Comparison of ENCODE assay signal across 26 cellular contexts in the genomic region with DNA sequence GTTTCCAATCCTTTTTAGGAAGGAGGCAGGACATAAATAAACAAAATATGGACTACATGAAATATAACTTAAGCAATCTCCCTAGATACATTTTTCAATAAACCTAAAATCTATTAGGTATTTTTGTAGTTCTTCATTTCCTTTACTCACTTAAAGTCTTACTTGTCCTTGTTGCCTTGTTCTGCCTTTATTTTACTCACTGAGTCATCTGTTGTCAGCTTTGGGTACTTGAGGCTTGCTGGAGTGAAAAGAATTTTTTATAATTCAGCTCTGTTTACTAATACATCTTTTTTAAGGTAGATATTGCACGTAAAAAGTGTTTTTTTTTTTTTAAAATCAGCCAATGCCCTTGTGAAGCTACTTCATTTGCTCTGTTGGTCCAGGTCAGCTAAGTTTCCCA.
DNase-seq lines count a peak whose midpoint lies in the region; ATAC-seq, FAIRE-seq and TF ChIP-seq lines count a peak whose summit lies in the region.
"Had no signal": no experiment of that assay in that cellular context is flagged by ENCODE, and none has a peak within 500 bp of the region (broad histone marks: within the 10 kb centered on the region; RNA-seq: fewer than 3 reads in every experiment).

No MANE protein-coding gene starts in this region.

- FAIRE-seq in astrocyte (lab: Jason Lieb, UNC) = no peak
- FAIRE-seq: pancreas had no signal

- ATAC-seq in IMR-90 (ENCODE audit: low read depth) = no peak
- no peak for ATAC-seq in GM18868 (IDR thresholded peaks at IDR 0.05; ENCODE audit: unreplicated experiment)
- ATAC-seq: effector memory CD8-positive, alpha-beta T cell; naive thymus-derived CD8-positive, alpha-beta T cell had no signal

- no peak for TF ChIP-seq RAD21 in IMR-90 (IDR thresholded peaks at IDR 0.05; ENCODE audit: low read length)

- peak overlapping the region; percentile 83 for H2BK120ac ChIP-seq in IMR-90 (ENCODE audit: low read depth, low read length)

- H3K4me3 ChIP-seq in IMR-90 (ENCODE audit: insufficient read depth, low read depth, low read length) = no peak overlapping the region
- no peak overlapping the region for H3K4me3 ChIP-seq in astrocyte (ENCODE audit: insufficient read depth, low read depth, low read length)
- H3K4me3 ChIP-seq in spleen = no peak overlapping the region
- H3K4me3 ChIP-seq: adrenal gland, pancreas, skin epidermis, stomach, upper lobe of right lung had no signal

- H4K5ac ChIP-seq in IMR-90 (ENCODE audit: low read depth, low read length) = peak overlapping the region; percentile 65; the same call in 1 of the 2 replicates

- H3K36me3 Mint-ChIP-seq in astrocyte (ENCODE audit: low read depth, unreplicated experiment) = no peaks in the 10 kb centered on the region
- H3K36me3 Mint-ChIP-seq: naive thymus-derived CD8-positive, alpha-beta T cell had no signal

- no peak overlapping the region for H2AFZ ChIP-seq in IMR-90 (replicated peaks; ENCODE audit: low read length, poor library complexity)
- no peak overlapping the region for H2AFZ ChIP-seq in astrocyte (ENCODE audit: low read depth, low read length)

- POLR2A ChIA-PET in IMR-90 (lab: Charles Lee; ENCODE audit: unreplicated experiment) = interaction anchor here (1.2 kb wide), 1 partner anchor 9 kb away, joined by 3 read pairs; no protein-coding TSS in a partner anchor

- no peaks in the 10 kb centered on the region for H3K9me3 Mint-ChIP-seq in astrocyte (ENCODE audit: unreplicated experiment)
- H3K9me3 Mint-ChIP-seq: activated CD4-positive, alpha-beta T cell treated with anti-CD3 and anti-CD28 coated beads, Interleukin-2, amount 10 ng/mL, durations not matched to agents 24 days and 14 days; effector memory CD8-positive, alpha-beta T cell; H9; naive thymus-derived CD8-positive, alpha-beta T cell had no signal

- no peaks in the 10 kb centered on the region for H3K79me1 ChIP-seq in IMR-90 (ENCODE audit: low read depth in 1 of 2, low read length in 2 of 2)

- peak overlapping the region; percentile 91 for H3K27ac Mint-ChIP-seq in astrocyte (ENCODE audit: unreplicated experiment)
- H3K27ac Mint-ChIP-seq: activated CD4-positive, alpha-beta T cell treated with anti-CD3 and anti-CD28 coated beads, Interleukin-2, amount 10 ng/mL, durations not matched to agents 24 days and 14 days; effector memory CD8-positive, alpha-beta T cell; H9; naive thymus-derived CD8-positive, alpha-beta T cell had no signal

- in situ Hi-C loops in IMR-90 (cut with MboI; ENCODE audit: low sequenced_read_pairs) = loop anchor here (25.0 kb wide), 1 partner anchor 897 kb away; a partner anchor contains a TSS

- H3K4me2 ChIP-seq in IMR-90 (ENCODE audit: low read depth, low read length) (no peak overlapping the region), astrocyte (ENCODE audit: low read length) (no peak overlapping the region)

- H3K4me3 Mint-ChIP-seq in astrocyte (ENCODE audit: unreplicated experiment) = no peak overlapping the region
- H3K4me3 Mint-ChIP-seq: activated CD4-positive, alpha-beta T cell treated with anti-CD3 and anti-CD28 coated beads, Interleukin-2, amount 10 ng/mL, durations not matched to agents 24 days and 14 days; effector memory CD8-positive, alpha-beta T cell; H9; naive thymus-derived CD8-positive, alpha-beta T cell had no signal

- H3K79me2 ChIP-seq in astrocyte (ENCODE audit: insufficient read depth, low read length) = no peaks in the 10 kb centered on the region

- H3K4me1 ChIP-seq in IMR-90 (ENCODE audit: control insufficient read depth, insufficient read depth, low read length) (peaks cover 19% of the 10 kb centered on the region), astrocyte (ENCODE audit: insufficient read depth, low read length) (peaks cover 17% of the 10 kb centered on the region), spleen (peaks cover 0 to 22% (median 12%) of the 10 kb centered on the region in 6 donors)

- peaks cover 20% of the 10 kb centered on the region for H3K9me1 ChIP-seq in IMR-90 (ENCODE audit: insufficient read depth, low read length)

- TF ChIP-seq CTCF in IMR-90 (conservative IDR thresholded peaks at IDR 0.05; ENCODE audit: low read depth, low read length) = no peak
- no peak for TF ChIP-seq CTCF in astrocyte (IDR thresholded peaks at IDR 0.05; ENCODE audit: insufficient read depth, low read depth, low read length)
- TF ChIP-seq CTCF in spleen (IDR thresholded peaks at IDR 0.05 in 8 of 11, conservative IDR thresholded peaks at IDR 0.05 in 3 of 11) = no peak

- peak overlapping the region; percentile 99 for H2BK5ac ChIP-seq in IMR-90 (ENCODE audit: low read depth, low read length, poor library complexity, severe bottlenecking)

- peak overlapping the region in 1 of 2 experiments; percentile 89; a peak in 2 of 4 replicates for H4K8ac ChIP-seq in IMR-90 (ENCODE audit: low read depth in 2 of 2, low read length in 2 of 2)

- H2AK5ac ChIP-seq in IMR-90 (ENCODE audit: low read depth, low read length) = no peak overlapping the region

- H3K27me3 ChIP-seq in IMR-90 (ENCODE audit: control insufficient read depth, insufficient read depth, low read length) (no peaks in the 10 kb centered on the region), astrocyte (ENCODE audit: insufficient read depth, low read length) (no peaks in the 10 kb centered on the region), spleen (replicated peaks in 1 of 7) (no peaks in the 10 kb centered on the region)
- H3K27me3 ChIP-seq: adrenal gland, foreskin keratinocyte, pancreas, stomach, upper lobe of right lung had no signal

- WGBS in IMR-90 (ENCODE audit: extremely low coverage in 2 of 2, insufficient read length in 1 of 2), 2 experiments = no CpG with 5 or more reads among the region's 1 CpG
- WGBS in spleen, 5 donors = 82 to 93% (median 88%) methylated on average over 1 of the region's 1 CpG

- peaks cover 19% of the 10 kb centered on the region for H3K4me1 Mint-ChIP-seq in astrocyte (ENCODE audit: low read depth, unreplicated experiment)
- H3K4me1 Mint-ChIP-seq: H9 had no signal

- H2BK20ac ChIP-seq in IMR-90 (ENCODE audit: low read depth, low read length) = peak overlapping the region; percentile 87

- H2AK9ac ChIP-seq in IMR-90 (replicated peaks; ENCODE audit: low read depth, low read length, poor library complexity) = no peak overlapping the region

- H3K36me3 ChIP-seq in IMR-90 (ENCODE audit: control insufficient read depth, insufficient read depth, low read length) (no peaks in the 10 kb centered on the region), astrocyte (ENCODE audit: insufficient read depth, low read length) (no peaks in the 10 kb centered on the region), spleen (peaks cover 0 to 4% (median 0%) of the 10 kb centered on the region in 6 donors)
- H3K36me3 ChIP-seq: adrenal gland, pancreas, stomach, upper lobe of right lung had no signal

- TF ChIP-seq POLR2A in IMR-90 (IDR thresholded peaks at IDR 0.05; ENCODE audit: low read depth, low read length) = no peak
- TF ChIP-seq POLR2A in spleen (IDR thresholded peaks at IDR 0.05) = no peak

- dilution Hi-C loops in IMR-90 (cut with HindIII; ENCODE audit: low sequenced_read_pairs, unreplicated experiment) = no loop called here

- H3K23ac ChIP-seq in IMR-90 (ENCODE audit: low read depth, low read length) = peak overlapping the region; percentile 26; the same call in 1 of the 2 replicates

- CTCF ChIA-PET in IMR-90 (lab: Yijun Ruan, JAX) = interaction anchor here (0.6 kb wide), 1 partner anchor 208 kb away, joined by 3 read pairs; no protein-coding TSS in a partner anchor

- H3K18ac ChIP-seq in IMR-90 (ENCODE audit: low read depth, low read length) = peak overlapping the region; percentile 96

- intact Hi-C loops in IMR-90 (cut with micrococcal nuclease) = loop anchor here (1.0 kb wide), 1 partner anchor 139 kb away; no protein-coding TSS in a partner anchor
- intact Hi-C loops in spleen (cut with DNase I; ENCODE audit: low total_unique reads) = no loop called here

- peak overlapping the region; percentile 38; the same call in 1 of the 2 replicates for H3K14ac ChIP-seq in IMR-90 (replicated peaks; ENCODE audit: low read depth, low read length)

- no peak overlapping the region for H3K9ac ChIP-seq in IMR-90 (ENCODE audit: low read depth, low read length)
- H3K9ac ChIP-seq in astrocyte (ENCODE audit: low read length) = no peak overlapping the region

- BruUV-seq in IMR-90 (replicated peaks; lab: Mats Ljungman, UMichigan) = no TSS peak

- peak; percentile 49 for DNase-seq in IMR-90
- DNase-seq in astrocyte (ENCODE audit: low read depth) = peak; percentile 34
- DNase-seq in fibroblast of peridontal ligament (ENCODE audit: extremely low read depth) = peak; percentile 14
- DNase-seq in spleen = no peak
- no peak for DNase-seq in NCI-H1930 (lab: John Stamatoyannopoulos, UW)
- no peak for DNase-seq in NCI-H524 treated with DMSO at 0.1 percent for 48 hours (lab: John Stamatoyannopoulos, UW)
- DNase-seq: activated CD4-positive, alpha-beta T cell treated with anti-CD3 and anti-CD28 coated beads, Interleukin-2, amount 10 ng/mL, durations not matched to agents 24 days and 14 days; activated CD8-positive, alpha-beta memory T cell treated with anti-CD3 and anti-CD28 coated beads, Interleukin-2, amount 50 U/mL, for 4 hours; activated gamma-delta T cell; adrenal gland; Caco-2; effector memory CD8-positive, alpha-beta T cell; EL; H9; hypothalamus; mesendoderm; naive thymus-derived CD8-positive, alpha-beta T cell; NCI-H2029; NCI-H446 treated with DMSO at 0.1 percent for 48 hours; pancreas; stimulated activated CD4-positive, alpha-beta T cell treated with anti-CD3 and anti-CD28 coated beads, Interleukin-4, amount 100 ng/mL, for 1 hour; stomach; upper lobe of right lung had no signal

- H2BK15ac ChIP-seq in IMR-90 (ENCODE audit: low read depth, low read length) = peak overlapping the region; percentile 22; the same call in 2 of the 3 replicates

- 0 out of 2 replicates have a peak overlapping the region, but pooled peaks have one; percentile 9 for H4K91ac ChIP-seq in IMR-90 (ENCODE audit: insufficient read depth, low read depth, low read length)

- H3K9me3 ChIP-seq in IMR-90 (ENCODE audit: control insufficient read depth, insufficient read depth, low read length) = no peaks in the 10 kb centered on the region
- H3K9me3 ChIP-seq in astrocyte (ENCODE audit: insufficient read depth, low read depth, low read length) = no peaks in the 10 kb centered on the region
- no peaks in the 10 kb centered on the region for H3K9me3 ChIP-seq in spleen
- H3K9me3 ChIP-seq: adrenal gland, Caco-2, pancreas, stomach, upper lobe of right lung had no signal

- no peaks in the 10 kb centered on the region for H3K27me3 Mint-ChIP-seq in astrocyte (ENCODE audit: low read depth, unreplicated experiment)
- H3K27me3 Mint-ChIP-seq: activated CD4-positive, alpha-beta T cell treated with anti-CD3 and anti-CD28 coated beads, Interleukin-2, amount 10 ng/mL, durations not matched to agents 24 days and 14 days; effector memory CD8-positive, alpha-beta T cell had no signal

- H3K4ac ChIP-seq in IMR-90 (ENCODE audit: low read depth, low read length) = peak overlapping the region; percentile 68; the same call in 1 of the 2 replicates

- H4K20me1 ChIP-seq in IMR-90 (ENCODE audit: insufficient read depth, low read length) (no peaks in the 10 kb centered on the region), astrocyte (ENCODE audit: insufficient read depth, low read length) (no peaks in the 10 kb centered on the region)

- H3K27ac ChIP-seq in IMR-90 (ENCODE audit: insufficient read depth, low read length) = peak overlapping the region; percentile 66; the same call in 1 of the 2 replicates
- peak overlapping the region; percentile 35 for H3K27ac ChIP-seq in astrocyte (ENCODE audit: low read depth, low read length)
- H3K27ac ChIP-seq in spleen = peak overlapping the region in 7 of 8 donors; percentile 49 to 78 (median 68)
- H3K27ac ChIP-seq: foreskin keratinocyte had no signal

- H3K56ac ChIP-seq in IMR-90 (ENCODE audit: extremely low read depth, insufficient read depth, low read length) = no peak overlapping the region

Comparison
In these comparisons a context has a peak if more than half of its experiments do, and no peak if none do; other contexts are left out.
1. DNase-seq: peak in IMR-90 (single experiment), astrocyte (single experiment) and fibroblast of peridontal ligament (single experiment); none in spleen (single experiment), NCI-H1930 (0 of 2) and NCI-H524 treated with DMSO at 0.1 percent for 48 hours (single experiment).
2. Peak in every context shown above with its lines, with median percentiles within 50 percentile points of each other: H3K27ac ChIP-seq.